In genomic region chr3:169148448-169149348, GRCh38 we compare ENCODE assay signal across 1 cellular context.
TF ChIP-seq lines count a peak whose summit lies in the region.

No MANE protein-coding gene starts in this region.

TF ChIP-seq in SK-N-SH, 30 proteins besides CTCF, POLR2A, EP300 and RAD21 (continued from another document):
- TF ChIP-seq MEF2A (IDR thresholded peaks at IDR 0.05; ENCODE audit: borderline replicate concordance, low read depth) (no peak), TCF12 (IDR thresholded peaks at IDR 0.05) (no peak), JUND (IDR thresholded peaks at IDR 0.05) (no peak), USF1 (IDR thresholded peaks at IDR 0.05; ENCODE audit: borderline replicate concordance, low read depth) (no peak), MXI1 (IDR thresholded peaks at IDR 0.05; ENCODE audit: low read depth, low read length) (no peak), CHD2 (IDR thresholded peaks at IDR 0.05; ENCODE audit: low read length, partially characterized antibody) (no peak)
- TF ChIP-seq, protein P1, sequence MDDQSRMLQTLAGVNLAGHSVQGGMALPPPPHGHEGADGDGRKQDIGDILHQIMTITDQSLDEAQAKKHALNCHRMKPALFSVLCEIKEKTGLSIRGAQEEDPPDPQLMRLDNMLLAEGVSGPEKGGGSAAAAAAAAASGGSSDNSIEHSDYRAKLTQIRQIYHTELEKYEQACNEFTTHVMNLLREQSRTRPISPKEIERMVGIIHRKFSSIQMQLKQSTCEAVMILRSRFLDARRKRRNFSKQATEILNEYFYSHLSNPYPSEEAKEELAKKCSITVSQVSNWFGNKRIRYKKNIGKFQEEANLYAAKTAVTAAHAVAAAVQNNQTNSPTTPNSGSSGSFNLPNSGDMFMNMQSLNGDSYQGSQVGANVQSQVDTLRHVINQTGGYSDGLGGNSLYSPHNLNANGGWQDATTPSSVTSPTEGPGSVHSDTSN (IDR thresholded peaks at IDR 0.05): no peak
